9 cellular contexts compared by ENCODE assay signal in genomic region chr17:53032861-53033271, GRCh38.
DNase-seq lines count a peak whose midpoint lies in the region; ATAC-seq, FAIRE-seq and TF ChIP-seq lines count a peak whose summit lies in the region.
"Had no signal": no experiment of that assay in that cellular context is flagged by ENCODE, and none has a peak within 500 bp of the region (broad histone marks: within the 10 kb centered on the region; RNA-seq: fewer than 3 reads in every experiment).

No MANE protein-coding gene starts in this region.

- H3K27me3 ChIP-seq in OCI-LY3 (ENCODE audit: low read depth, low read length) (no peaks in the 10 kb centered on the region), foreskin keratinocyte (no peaks in the 10 kb centered on the region)
- H3K27me3 ChIP-seq: BLaER1 had no signal

- H3K27ac ChIP-seq in OCI-LY3 (ENCODE audit: low read length) (no peak overlapping the region), foreskin keratinocyte (no peak overlapping the region)
- H3K27ac ChIP-seq: BLaER1 had no signal

- H3K27ac Mint-ChIP-seq in activated CD8-positive, alpha-beta T cell treated with anti-CD3 and anti-CD28 coated beads for 36 hours, result no peak overlapping the region
- H3K27ac Mint-ChIP-seq in activated CD8-positive, alpha-beta T cell treated with anti-CD3 and anti-CD28 coated beads, Interleukin-2, amount 10 ng/mL, durations not matched to agents 7 days and 5 days, result no peak overlapping the region
- H3K27ac Mint-ChIP-seq in type B pancreatic cell, result no peak overlapping the region

- no peaks in the 10 kb centered on the region for H3K79me2 ChIP-seq in OCI-LY3 (ENCODE audit: low read length)

- CTCF ChIA-PET in activated CD8-positive, alpha-beta T cell treated with anti-CD3 and anti-CD28 coated beads for 36 hours (lab: Charles Lee), result no interaction called here
- CTCF ChIA-PET in activated CD8-positive, alpha-beta T cell treated with anti-CD3 and anti-CD28 coated beads, Interleukin-2, amount 10 ng/mL, durations not matched to agents 7 days and 5 days (lab: Charles Lee), result no interaction called here

- no peak for ATAC-seq in activated CD8-positive, alpha-beta T cell treated with anti-CD3 and anti-CD28 coated beads for 36 hours
- ATAC-seq in activated CD8-positive, alpha-beta T cell treated with anti-CD3 and anti-CD28 coated beads, Interleukin-2, amount 10 ng/mL, durations not matched to agents 7 days and 5 days, result no peak
- ATAC-seq in foreskin keratinocyte, result peak; percentile 80

- H3K36me3 Mint-ChIP-seq in activated CD8-positive, alpha-beta T cell treated with anti-CD3 and anti-CD28 coated beads for 36 hours (ENCODE audit: low read depth), result no peaks in the 10 kb centered on the region
- H3K36me3 Mint-ChIP-seq in activated CD8-positive, alpha-beta T cell treated with anti-CD3 and anti-CD28 coated beads, Interleukin-2, amount 10 ng/mL, durations not matched to agents 7 days and 5 days (ENCODE audit: low read depth), result no peaks in the 10 kb centered on the region
- no peaks in the 10 kb centered on the region for H3K36me3 Mint-ChIP-seq in type B pancreatic cell

- POLR2A ChIA-PET in activated CD8-positive, alpha-beta T cell treated with anti-CD3 and anti-CD28 coated beads for 36 hours (lab: Charles Lee), result no interaction called here
- POLR2A ChIA-PET in activated CD8-positive, alpha-beta T cell treated with anti-CD3 and anti-CD28 coated beads, Interleukin-2, amount 10 ng/mL, durations not matched to agents 7 days and 5 days (lab: Charles Lee), result no interaction called here

- no peak overlapping the region for H3K4me2 ChIP-seq in OCI-LY3 (ENCODE audit: low read length)
- H3K4me2 ChIP-seq: BLaER1 had no signal

- intact Hi-C loops in activated CD8-positive, alpha-beta T cell treated with anti-CD3 and anti-CD28 coated beads for 36 hours (cut with micrococcal nuclease), result no loop called here

- H3K4me1 ChIP-seq in OCI-LY3 (ENCODE audit: low read length), result no peaks in the 10 kb centered on the region
- H3K4me1 ChIP-seq in foreskin keratinocyte, result no peaks in the 10 kb centered on the region
- H3K4me1 ChIP-seq: BLaER1 had no signal

- no peak overlapping the region for H3K4me3 Mint-ChIP-seq in activated CD8-positive, alpha-beta T cell treated with anti-CD3 and anti-CD28 coated beads for 36 hours
- H3K4me3 Mint-ChIP-seq in activated CD8-positive, alpha-beta T cell treated with anti-CD3 and anti-CD28 coated beads, Interleukin-2, amount 10 ng/mL, durations not matched to agents 7 days and 5 days, result no peak overlapping the region
- H3K4me3 Mint-ChIP-seq in type B pancreatic cell, result no peak overlapping the region

- H3K4me1 Mint-ChIP-seq in activated CD8-positive, alpha-beta T cell treated with anti-CD3 and anti-CD28 coated beads for 36 hours (ENCODE audit: low read depth), result no peaks in the 10 kb centered on the region
- H3K4me1 Mint-ChIP-seq in activated CD8-positive, alpha-beta T cell treated with anti-CD3 and anti-CD28 coated beads, Interleukin-2, amount 10 ng/mL, durations not matched to agents 7 days and 5 days (ENCODE audit: low read depth), result no peaks in the 10 kb centered on the region
- no peaks in the 10 kb centered on the region for H3K4me1 Mint-ChIP-seq in type B pancreatic cell (ENCODE audit: unreplicated experiment)

- no peak for TF ChIP-seq CTCF in activated CD8-positive, alpha-beta T cell treated with anti-CD3 and anti-CD28 coated beads for 36 hours (IDR thresholded peaks at IDR 0.05)
- TF ChIP-seq CTCF in OCI-LY3 (IDR thresholded peaks at IDR 0.05; ENCODE audit: low read depth, low read length) (peak; percentile 50), foreskin keratinocyte (conservative IDR thresholded peaks at IDR 0.05) (peak; percentile 81), type B pancreatic cell (conservative IDR thresholded peaks at IDR 0.05) (peak; percentile 78)

- no peak for FAIRE-seq in frontal cortex (lab: Jason Lieb, UNC)

- DNase-seq in activated CD8-positive, alpha-beta T cell treated with anti-CD3 and anti-CD28 coated beads for 36 hours, result peak; percentile 5
- no peak for DNase-seq in activated CD8-positive, alpha-beta T cell treated with anti-CD3 and anti-CD28 coated beads, Interleukin-2, amount 10 ng/mL, durations not matched to agents 7 days and 5 days
- DNase-seq in foreskin keratinocyte (peak; percentile 40 to 84), type B pancreatic cell (ENCODE audit: extremely low spot score, unreplicated experiment) (no peak), frontal cortex (ENCODE audit: low spot score in 2 of 2) (no peak), putamen (ENCODE audit: low spot score) (no peak), nucleus accumbens (lab: John Stamatoyannopoulos, UW) (no peak)

- no peak overlapping the region for H2AFZ ChIP-seq in OCI-LY3 (ENCODE audit: low read depth, low read length)

- H3K27me3 Mint-ChIP-seq in activated CD8-positive, alpha-beta T cell treated with anti-CD3 and anti-CD28 coated beads for 36 hours, result no peaks in the 10 kb centered on the region
- no peaks in the 10 kb centered on the region for H3K27me3 Mint-ChIP-seq in activated CD8-positive, alpha-beta T cell treated with anti-CD3 and anti-CD28 coated beads, Interleukin-2, amount 10 ng/mL, durations not matched to agents 7 days and 5 days (ENCODE audit: low read depth)
- peaks cover 3% of the 10 kb centered on the region for H3K27me3 Mint-ChIP-seq in type B pancreatic cell

- H3K4me3 ChIP-seq in OCI-LY3 (ENCODE audit: low read length), result no peak overlapping the region
- H3K4me3 ChIP-seq: BLaER1 had no signal

- no peak overlapping the region for H3K9ac ChIP-seq in OCI-LY3 (ENCODE audit: low read length)
- H3K9ac ChIP-seq: BLaER1 had no signal

- H4K20me1 ChIP-seq in OCI-LY3 (ENCODE audit: insufficient read depth, low read length), result no peaks in the 10 kb centered on the region
- H4K20me1 ChIP-seq: BLaER1 had no signal

- H3K9me3 ChIP-seq in OCI-LY3 (ENCODE audit: insufficient read depth, low read length), result no peaks in the 10 kb centered on the region
- H3K9me3 ChIP-seq: BLaER1 had no signal

- H3K36me3 ChIP-seq in OCI-LY3 (replicated peaks; ENCODE audit: low read depth, low read length), result no peaks in the 10 kb centered on the region
- H3K36me3 ChIP-seq: BLaER1 had no signal

- H3K9me3 Mint-ChIP-seq in activated CD8-positive, alpha-beta T cell treated with anti-CD3 and anti-CD28 coated beads for 36 hours, result peaks cover 10% of the 10 kb centered on the region
- H3K9me3 Mint-ChIP-seq in activated CD8-positive, alpha-beta T cell treated with anti-CD3 and anti-CD28 coated beads, Interleukin-2, amount 10 ng/mL, durations not matched to agents 7 days and 5 days (ENCODE audit: insufficient read depth), result peaks cover 9% of the 10 kb centered on the region
- peaks cover 8% of the 10 kb centered on the region for H3K9me3 Mint-ChIP-seq in type B pancreatic cell

Comparison
In these comparisons a context has a peak if more than half of its experiments do, and no peak if none do; other contexts are left out.
1. DNase-seq: peak in activated CD8-positive, alpha-beta T cell treated with anti-CD3 and anti-CD28 coated beads for 36 hours (single experiment) and foreskin keratinocyte (2 of 2); none in activated CD8-positive, alpha-beta T cell treated with anti-CD3 and anti-CD28 coated beads, Interleukin-2, amount 10 ng/mL, durations not matched to agents 7 days and 5 days (single experiment), type B pancreatic cell (single experiment), frontal cortex (0 of 2), putamen (single experiment) and nucleus accumbens (0 of 56).